ENCODE assay signal across 19 cellular contexts in genomic region chr5:14197056-14197455, GRCh38. TPM values are rescaled to one million over a fixed set of nuclear protein-coding genes. Genes with fewer than 3 reads are reported as not detected.
DNase-seq lines count a peak whose midpoint lies in the region; ATAC-seq and TF ChIP-seq lines count a peak whose summit lies in the region.
"Had no signal": no experiment of that assay in that cellular context is flagged by ENCODE, and none has a peak within 500 bp of the region (broad histone marks: within the 10 kb centered on the region; RNA-seq: fewer than 3 reads in every experiment).

No MANE protein-coding gene starts in this region.

- peaks cover 81% of the 10 kb centered on the region for H4K20me1 ChIP-seq in IMR-90 (ENCODE audit: insufficient read depth, low read length)
- peaks cover 25% of the 10 kb centered on the region for H4K20me1 ChIP-seq in neural cell (ENCODE audit: insufficient read depth)

- TF ChIP-seq CTCF in IMR-90 (conservative IDR thresholded peaks at IDR 0.05; ENCODE audit: low read depth, low read length) (no peak), brain microvascular endothelial cell (IDR thresholded peaks at IDR 0.05; ENCODE audit: low read depth, low read length, missing control alignments) (no peak), neural cell (IDR thresholded peaks at IDR 0.05; ENCODE audit: poor library complexity, severe bottlenecking) (no peak), left ventricle myocardium inferior (IDR thresholded peaks at IDR 0.05; ENCODE audit: borderline replicate concordance) (no peak)

- H3K4me1 Mint-ChIP-seq in activated CD8-positive, alpha-beta memory T cell treated with anti-CD3 and anti-CD28 coated beads, Interleukin-2, amount 10 ng/mL, durations not matched to agents 7 days and 5 days = no peaks in the 10 kb centered on the region
- H3K4me1 Mint-ChIP-seq: activated naive CD4-positive, alpha-beta T cell treated with anti-CD3 and anti-CD28 coated beads, Interleukin-2, amount 50 U/mL, for 24 hours had no signal

- H3F3A ChIP-seq in neural cell (ENCODE audit: insufficient read depth, low read length, poor library complexity, severe bottlenecking) = no peaks in the 10 kb centered on the region

- dilution Hi-C loops in IMR-90 (cut with HindIII; ENCODE audit: low sequenced_read_pairs, unreplicated experiment) = no loop called here

- TF ChIP-seq POLR2A in IMR-90 (IDR thresholded peaks at IDR 0.05; ENCODE audit: low read depth, low read length) = no peak

- no TSS peak for BruUV-seq in IMR-90 (replicated peaks; lab: Mats Ljungman, UMichigan)

- H3K9me2 ChIP-seq in neural cell (ENCODE audit: insufficient read depth, low read length) = no peaks in the 10 kb centered on the region

- no peak for TF ChIP-seq EP300 in neural cell (conservative IDR thresholded peaks at IDR 0.05; ENCODE audit: poor library complexity, severe bottlenecking)

- CTCF ChIA-PET in IMR-90 (lab: Yijun Ruan, JAX) = no interaction called here
- CTCF ChIA-PET in activated CD8-positive, alpha-beta memory T cell treated with anti-CD3 and anti-CD28 coated beads, Interleukin-2, amount 10 ng/mL, durations not matched to agents 7 days and 5 days (lab: Charles Lee) = no interaction called here

- H3K27ac ChIP-seq in ACC112 (ENCODE audit: low read depth, low read length) (peak overlapping the region; percentile 13; the same call in 1 of the 2 replicates), IMR-90 (ENCODE audit: insufficient read depth, low read length) (peak overlapping the region; percentile 77), brain microvascular endothelial cell (peak overlapping the region; percentile 46), neural cell (ENCODE audit: low read length) (no peak overlapping the region), left ventricle myocardium inferior (replicated peaks) (no peak overlapping the region)
- H3K27ac ChIP-seq: colonic mucosa, neutrophil, right atrium auricular region had no signal

- TF ChIP-seq RAD21 in IMR-90 (IDR thresholded peaks at IDR 0.05; ENCODE audit: low read length) = no peak
- no peak for TF ChIP-seq RAD21 in neural cell (conservative IDR thresholded peaks at IDR 0.05)

- POLR2A ChIA-PET in IMR-90 (lab: Charles Lee; ENCODE audit: unreplicated experiment) = no interaction called here

- peak overlapping the region; percentile 43 for H4K91ac ChIP-seq in IMR-90 (ENCODE audit: insufficient read depth, low read depth, low read length)

- peak overlapping the region; percentile 59 for H4K5ac ChIP-seq in IMR-90 (ENCODE audit: low read depth, low read length)

- no peaks in the 10 kb centered on the region for H3K36me3 Mint-ChIP-seq in activated CD8-positive, alpha-beta memory T cell treated with anti-CD3 and anti-CD28 coated beads, Interleukin-2, amount 10 ng/mL, durations not matched to agents 7 days and 5 days
- H3K36me3 Mint-ChIP-seq: activated naive CD4-positive, alpha-beta T cell treated with anti-CD3 and anti-CD28 coated beads, Interleukin-2, amount 50 U/mL, for 24 hours had no signal

- no peak overlapping the region for H3K4me3 ChIP-seq in ACC112 (ENCODE audit: low read depth, low read length)
- no peak overlapping the region for H3K4me3 ChIP-seq in IMR-90 (ENCODE audit: insufficient read depth, low read depth, low read length)
- H3K4me3 ChIP-seq in brain microvascular endothelial cell (ENCODE audit: low read depth, low read length) = no peak overlapping the region
- peak overlapping the region; percentile 4 for H3K4me3 ChIP-seq in neural cell (ENCODE audit: low read length)
- no peak overlapping the region for H3K4me3 ChIP-seq in left ventricle myocardium inferior
- H3K4me3 ChIP-seq: colonic mucosa, K562, right atrium auricular region had no signal

- peak overlapping the region; percentile 45 for H3K14ac ChIP-seq in IMR-90 (replicated peaks; ENCODE audit: low read depth, low read length)

- peak overlapping the region; percentile 26 to 62; a peak in 3 of 4 replicates for H4K8ac ChIP-seq in IMR-90 (ENCODE audit: low read depth in 2 of 2, low read length in 2 of 2)

- H3K9me1 ChIP-seq in IMR-90 (ENCODE audit: insufficient read depth, low read length) = peaks cover 29% of the 10 kb centered on the region

- H3K36me3 ChIP-seq in ACC112 (ENCODE audit: insufficient read depth, low read length) = peaks cover 9% of the 10 kb centered on the region; the same call in 1 of the 2 replicates
- H3K36me3 ChIP-seq in IMR-90 (ENCODE audit: control insufficient read depth, insufficient read depth, low read length) = peaks cover 15% of the 10 kb centered on the region
- H3K36me3 ChIP-seq in brain microvascular endothelial cell (replicated peaks) = peaks cover 6% of the 10 kb centered on the region
- no peaks in the 10 kb centered on the region for H3K36me3 ChIP-seq in neural cell (ENCODE audit: insufficient read depth, low read length)
- H3K36me3 ChIP-seq in left ventricle myocardium inferior = no peaks in the 10 kb centered on the region
- H3K36me3 ChIP-seq: colonic mucosa, neutrophil, right atrium auricular region had no signal

- H3K9ac ChIP-seq in IMR-90 (ENCODE audit: low read depth, low read length) (peak overlapping the region; percentile 42), neural cell (ENCODE audit: low read length) (no peak overlapping the region)

- H3K27ac Mint-ChIP-seq in activated CD8-positive, alpha-beta memory T cell treated with anti-CD3 and anti-CD28 coated beads, Interleukin-2, amount 10 ng/mL, durations not matched to agents 7 days and 5 days = no peak overlapping the region
- H3K27ac Mint-ChIP-seq: activated naive CD4-positive, alpha-beta T cell treated with anti-CD3 and anti-CD28 coated beads, Interleukin-2, amount 50 U/mL, for 24 hours; stimulated activated naive CD8-positive, alpha-beta T cell treated with anti-CD3 and anti-CD28 coated beads, Interleukin-15, Interleukin-2, amounts not matched to agents 100 ng/mL and 50 ng/mL, for 24 hours had no signal

- DNase-seq in IMR-90 (no peak), brain microvascular endothelial cell (no peak), left ventricle myocardium inferior (no peak)
- no peak for DNase-seq in activated CD8-positive, alpha-beta memory T cell treated with anti-CD3 and anti-CD28 coated beads, Interleukin-2, amount 10 ng/mL, durations not matched to agents 7 days and 5 days
- no peak for DNase-seq in activated CD4-positive, CD25-positive, alpha-beta regulatory T cell (lab: John Stamatoyannopoulos, UW)
- DNase-seq: activated T-cell treated with anti-CD3 and anti-CD28 coated beads, Interleukin-2, amount 50 U/mL, for 1 hour; Caco-2; colonic mucosa; hypothalamus; kidney glomerular epithelial cell; midbrain had no signal

- H3K79me1 ChIP-seq in IMR-90 (ENCODE audit: low read depth in 1 of 2, low read length in 2 of 2) = peaks cover 0 to 36% of the 10 kb centered on the region in 2 experiments; a peak in 2 of 4 replicates

- peak overlapping the region; percentile 83 for H3K18ac ChIP-seq in IMR-90 (ENCODE audit: low read depth, low read length)

- H2AK5ac ChIP-seq in IMR-90 (ENCODE audit: low read depth, low read length) = peak overlapping the region; percentile 73; the same call in 1 of the 2 replicates

- H3K79me2 ChIP-seq in ACC112 (ENCODE audit: control insufficient read depth, insufficient read depth, low read length, unreplicated experiment) (peaks cover 96% of the 10 kb centered on the region), neural cell (replicated peaks; ENCODE audit: insufficient read depth, low read length) (peaks cover 87% of the 10 kb centered on the region)

- peak overlapping the region; percentile 5; the same call in 1 of the 2 replicates for H3K23ac ChIP-seq in IMR-90 (ENCODE audit: low read depth, low read length)

- H3K27me3 Mint-ChIP-seq in activated CD8-positive, alpha-beta memory T cell treated with anti-CD3 and anti-CD28 coated beads, Interleukin-2, amount 10 ng/mL, durations not matched to agents 7 days and 5 days = peaks cover 23% of the 10 kb centered on the region

- peak overlapping the region; percentile 4 for H2AK9ac ChIP-seq in IMR-90 (replicated peaks; ENCODE audit: low read depth, low read length, poor library complexity)

- H3K4me3 Mint-ChIP-seq in activated CD8-positive, alpha-beta memory T cell treated with anti-CD3 and anti-CD28 coated beads, Interleukin-2, amount 10 ng/mL, durations not matched to agents 7 days and 5 days = no peak overlapping the region
- H3K4me3 Mint-ChIP-seq: activated naive CD4-positive, alpha-beta T cell treated with anti-CD3 and anti-CD28 coated beads, Interleukin-2, amount 50 U/mL, for 24 hours; stimulated activated naive CD8-positive, alpha-beta T cell treated with anti-CD3 and anti-CD28 coated beads, Interleukin-15, Interleukin-2, amounts not matched to agents 100 ng/mL and 50 ng/mL, for 24 hours had no signal

- H3K9me3 Mint-ChIP-seq in activated CD8-positive, alpha-beta memory T cell treated with anti-CD3 and anti-CD28 coated beads, Interleukin-2, amount 10 ng/mL, durations not matched to agents 7 days and 5 days (ENCODE audit: low read depth) = no peaks in the 10 kb centered on the region
- H3K9me3 Mint-ChIP-seq: activated naive CD4-positive, alpha-beta T cell treated with anti-CD3 and anti-CD28 coated beads, Interleukin-2, amount 50 U/mL, for 24 hours; stimulated activated naive CD8-positive, alpha-beta T cell treated with anti-CD3 and anti-CD28 coated beads, Interleukin-15, Interleukin-2, amounts not matched to agents 100 ng/mL and 50 ng/mL, for 24 hours had no signal

- peak overlapping the region; percentile 11; the same call in 1 of the 2 replicates for H2BK120ac ChIP-seq in IMR-90 (ENCODE audit: low read depth, low read length)

- WGBS in IMR-90 (ENCODE audit: extremely low coverage in 2 of 2, insufficient read length in 1 of 2), 2 experiments = no CpG with 5 or more reads among the region's 5 CpGs

- H3K9me3 ChIP-seq in IMR-90 (ENCODE audit: control insufficient read depth, insufficient read depth, low read length) = no peaks in the 10 kb centered on the region
- H3K9me3 ChIP-seq in neural cell (ENCODE audit: low read length) = no peaks in the 10 kb centered on the region
- no peaks in the 10 kb centered on the region for H3K9me3 ChIP-seq in left ventricle myocardium inferior (replicated peaks)
- H3K9me3 ChIP-seq: Caco-2, colonic mucosa, neutrophil, right atrium auricular region had no signal

- peaks cover 82% of the 10 kb centered on the region for H3K4me1 ChIP-seq in ACC112 (ENCODE audit: control insufficient read depth, insufficient read depth, low read length, unreplicated experiment)
- H3K4me1 ChIP-seq in IMR-90 (ENCODE audit: control insufficient read depth, insufficient read depth, low read length) = peaks cover 35% of the 10 kb centered on the region
- H3K4me1 ChIP-seq in left ventricle myocardium inferior = peaks cover 96% of the 10 kb centered on the region
- H3K4me1 ChIP-seq: Caco-2 had no signal

- H3K56ac ChIP-seq in IMR-90 (ENCODE audit: extremely low read depth, insufficient read depth, low read length) = no peak overlapping the region

- H3K27me3 ChIP-seq in ACC112 (ENCODE audit: insufficient read depth, low read length) (no peaks in the 10 kb centered on the region), IMR-90 (ENCODE audit: control insufficient read depth, insufficient read depth, low read length) (no peaks in the 10 kb centered on the region), brain microvascular endothelial cell (replicated peaks) (no peaks in the 10 kb centered on the region), neural cell (ENCODE audit: insufficient read depth, low read depth, low read length) (no peaks in the 10 kb centered on the region), left ventricle myocardium inferior (ENCODE audit: low read depth) (no peaks in the 10 kb centered on the region)
- H3K27me3 ChIP-seq: colonic mucosa, neutrophil, right atrium auricular region had no signal

- in situ Hi-C loops in IMR-90 (cut with MboI; ENCODE audit: low sequenced_read_pairs) = no loop called here
- in situ Hi-C loops in brain microvascular endothelial cell (cut with HindIII; ENCODE audit: low pct_ligation_motif_present, low sequenced_read_pairs) = no loop called here

- intact Hi-C loops in IMR-90 (cut with micrococcal nuclease) = no loop called here
- intact Hi-C loops in left ventricle myocardium inferior (cut with micrococcal nuclease) = no loop called here

- H2AFZ ChIP-seq in ACC112 (ENCODE audit: low read length, unreplicated experiment) = no peak overlapping the region
- no peak overlapping the region for H2AFZ ChIP-seq in IMR-90 (replicated peaks; ENCODE audit: low read length, poor library complexity)
- no peak overlapping the region for H2AFZ ChIP-seq in neural cell (ENCODE audit: low read depth, low read length)

- no peak overlapping the region for H2BK15ac ChIP-seq in IMR-90 (ENCODE audit: low read depth, low read length)

- peak overlapping the region; percentile 49 for H3K4ac ChIP-seq in IMR-90 (ENCODE audit: low read depth, low read length)

- ATAC-seq in IMR-90 (ENCODE audit: low read depth) = no peak
- ATAC-seq in activated CD8-positive, alpha-beta memory T cell treated with anti-CD3 and anti-CD28 coated beads, Interleukin-2, amount 10 ng/mL, durations not matched to agents 7 days and 5 days = no peak
- ATAC-seq in esophagus mucosa = no peak
- ATAC-seq: K562 had no signal

- H2BK20ac ChIP-seq in IMR-90 (ENCODE audit: low read depth, low read length) = no peak overlapping the region

- H2BK5ac ChIP-seq in IMR-90 (ENCODE audit: low read depth, low read length, poor library complexity, severe bottlenecking) = peak overlapping the region; percentile 87

- H3K4me2 ChIP-seq in IMR-90 (ENCODE audit: low read depth, low read length) (peak overlapping the region; percentile 57), neural cell (ENCODE audit: low read length) (no peak overlapping the region)

RNA-seq across cellular contexts. Expression of gene TRIO, which starts 53.9 kb away (rescaled TPM):
- total RNA-seq in IMR-90 (2012; rRNA removed) (487 and 522 TPM in 2 replicates), esophagus mucosa (42.0 TPM), left ventricle myocardium inferior (52.8 TPM)
- polyA plus RNA-seq in IMR-90 (2012; rRNA removed) (206 and 225 TPM in 2 replicates), neural cell (168 and 178 TPM in 2 replicates)
- polyA plus RNA-seq in IMR-90 (2012; cell fraction: cytosol; rRNA removed) = 126 and 196 TPM in 2 replicates
- 1,045 and 1,428 TPM in 2 replicates for polyA plus RNA-seq in IMR-90 (2012; cell fraction: nucleus; rRNA removed; ENCODE audit: low replicate concordance)
- polyA minus RNA-seq in neural cell = 431 and 552 TPM in 2 replicates
- total RNA-seq in activated CD8-positive, alpha-beta memory T cell treated with anti-CD3 and anti-CD28 coated beads, Interleukin-2, amount 10 ng/mL, durations not matched to agents 7 days and 5 days = 10 to 100 TPM in 1 of 2 experiments, 1 to 10 TPM in 1; 5.7 to 15.7 TPM

Comparison
In these comparisons a context has a peak if more than half of its experiments do, and no peak if none do; other contexts are left out.
1. H3K27ac ChIP-seq: peak in ACC112 (single experiment), IMR-90 (single experiment) and brain microvascular endothelial cell (single experiment); none in neural cell (single experiment) and left ventricle myocardium inferior (single experiment).